Comparison of ENCODE assay signal across 17 cellular contexts in genomic region chr15:56749982-56750381, GRCh38.
"Had no signal": no experiment of that assay in that cellular context is flagged by ENCODE, and none has a peak within 500 bp of the region (broad histone marks: within the 10 kb centered on the region; RNA-seq: fewer than 3 reads in every experiment).

No MANE protein-coding gene starts in this region.

- H3K4me3 ChIP-seq: colonic mucosa, esophagus squamous epithelium, prostate gland, thyroid gland had no signal

- DNase-seq: activated CD4-positive, alpha-beta T cell treated with anti-CD3 and anti-CD28 coated beads, Interleukin-2, amount 50 U/mL, for 48 hours; activated CD8-positive, alpha-beta memory T cell treated with anti-CD3 and anti-CD28 coated beads, Interleukin-2, amount 10 ng/mL, durations not matched to agents 7 days and 5 days; activated effector memory CD4-positive, alpha-beta T cell treated with anti-CD3 and anti-CD28 coated beads, Interleukin-2, amount 50 U/mL, for 16 hours; activated naive CD8-positive, alpha-beta T cell treated with anti-CD3 and anti-CD28 coated beads for 36 hours; activated T-cell treated with anti-CD3 and anti-CD28 coated beads, Interleukin-2, amount 50 U/mL, for 24 hours; anterior cingulate cortex; colonic mucosa; esophagus squamous epithelium; immature natural killer cell; left colon; nephron progenitor cell; stimulated activated CD4-positive, alpha-beta T cell treated with anti-CD3 and anti-CD28 coated beads, Interleukin-4, amount 100 ng/mL, for 24 hours; stimulated activated naive CD8-positive, alpha-beta T cell treated with anti-CD3 and anti-CD28 coated beads, Interleukin-15, amount 100 ng/mL, for 72 hours; SW 1271; thyroid gland had no signal

- ATAC-seq: activated CD4-positive, CD25-positive, alpha-beta regulatory T cell treated with anti-CD3 and anti-CD28 coated beads, Interleukin-2, amount 50 U/mL, for 24 hours; activated CD8-positive, alpha-beta memory T cell treated with anti-CD3 and anti-CD28 coated beads, Interleukin-2, amount 10 ng/mL, durations not matched to agents 7 days and 5 days; left colon; stimulated activated naive CD8-positive, alpha-beta T cell treated with anti-CD3 and anti-CD28 coated beads, Interleukin-15, amount 100 ng/mL, for 72 hours had no signal

- H3K27me3 ChIP-seq: colonic mucosa, esophagus squamous epithelium, thyroid gland had no signal

- H3K27ac ChIP-seq: colonic mucosa, prostate gland, thyroid gland had no signal

- H3K36me3 ChIP-seq: colonic mucosa, esophagus squamous epithelium, prostate gland, thyroid gland had no signal

- H3K4me1 ChIP-seq: colonic mucosa, esophagus squamous epithelium, prostate gland had no signal

- H3K9me3 ChIP-seq: colonic mucosa, esophagus squamous epithelium, prostate gland, thyroid gland had no signal
